38 cellular contexts compared by ENCODE assay signal in genomic region chr10:117778241-117778640, GRCh38.
"Had no signal": no experiment of that assay in that cellular context is flagged by ENCODE, and none has a peak within 500 bp of the region (broad histone marks: within the 10 kb centered on the region; RNA-seq: fewer than 3 reads in every experiment).

No MANE protein-coding gene starts in this region.

- H3K27me3 Mint-ChIP-seq: activated CD4-positive, alpha-beta memory T cell treated with anti-CD3 and anti-CD28 coated beads, Interleukin-2, amount 10 ng/mL, durations not matched to agents 7 days and 5 days; activated CD4-positive, alpha-beta T cell treated with anti-CD3 and anti-CD28 coated beads, Interleukin-2, amount 10 ng/mL, durations not matched to agents 7 days and 5 days; activated CD8-positive, alpha-beta memory T cell treated with anti-CD3 and anti-CD28 coated beads, Interleukin-2, amount 10 ng/mL, durations not matched to agents 7 days and 5 days; activated naive CD4-positive, alpha-beta T cell treated with anti-CD3 and anti-CD28 coated beads, Interleukin-2, amount 10 ng/mL, durations not matched to agents 7 days and 5 days; activated naive CD4-positive, alpha-beta T cell treated with anti-CD3 and anti-CD28 coated beads, Interleukin-2, amount 50 U/mL, for 24 hours; activated naive CD8-positive, alpha-beta T cell; central memory CD8-positive, alpha-beta T cell had no signal

- ATAC-seq: activated CD4-positive, alpha-beta T cell treated with anti-CD3 and anti-CD28 coated beads for 36 hours; activated CD4-positive, CD25-positive, alpha-beta regulatory T cell treated with anti-CD3 and anti-CD28 coated beads, Interleukin-2, amount 50 U/mL, for 24 hours; activated CD8-positive, alpha-beta memory T cell treated with anti-CD3 and anti-CD28 coated beads, Interleukin-2, amount 10 ng/mL, durations not matched to agents 7 days and 5 days; activated CD8-positive, alpha-beta T cell treated with anti-CD3 and anti-CD28 coated beads, Interleukin-2, amount 10 ng/mL, durations not matched to agents 7 days and 5 days; activated naive CD8-positive, alpha-beta T cell treated with anti-CD3 and anti-CD28 coated beads, Interleukin-2, amount 50 U/mL, for 24 hours; WTC11 had no signal

- H3K27me3 ChIP-seq: ascending aorta had no signal

- H3K27ac ChIP-seq: ascending aorta, cardiac muscle cell, WERI-Rb-1 had no signal

- H3K4me3 Mint-ChIP-seq: activated CD4-positive, alpha-beta memory T cell treated with anti-CD3 and anti-CD28 coated beads, Interleukin-2, amount 10 ng/mL, durations not matched to agents 7 days and 5 days; activated CD4-positive, alpha-beta T cell treated with anti-CD3 and anti-CD28 coated beads for 36 hours; activated CD4-positive, alpha-beta T cell treated with anti-CD3 and anti-CD28 coated beads, Interleukin-2, amount 10 ng/mL, durations not matched to agents 7 days and 5 days; activated CD8-positive, alpha-beta memory T cell treated with anti-CD3 and anti-CD28 coated beads, Interleukin-2, amount 10 ng/mL, durations not matched to agents 7 days and 5 days; activated CD8-positive, alpha-beta T cell treated with anti-CD3 and anti-CD28 coated beads, Interleukin-2, amount 10 ng/mL, durations not matched to agents 7 days and 5 days; activated naive CD4-positive, alpha-beta T cell treated with anti-CD3 and anti-CD28 coated beads, Interleukin-2, amount 10 ng/mL, durations not matched to agents 7 days and 5 days; activated naive CD4-positive, alpha-beta T cell treated with anti-CD3 and anti-CD28 coated beads, Interleukin-2, amount 50 U/mL, for 24 hours; activated naive CD8-positive, alpha-beta T cell; activated naive CD8-positive, alpha-beta T cell treated with anti-CD3 and anti-CD28 coated beads, Interleukin-2, amount 10 ng/mL, durations not matched to agents 7 days and 5 days; activated naive CD8-positive, alpha-beta T cell treated with anti-CD3 and anti-CD28 coated beads, Interleukin-2, amount 50 U/mL, for 24 hours; activated T-cell treated with anti-CD3 and anti-CD28 coated beads, Interleukin-2, amount 50 U/mL, for 24 hours; brain; central memory CD8-positive, alpha-beta T cell; T-helper 1 cell treated with Interleukin-12 subunit alpha and Interleukin-12 subunit beta and Interleukin-4 antibody, amounts not matched to agents 30 μg/mL and 1 μg/mL, for 36 hours; T-helper 2 cell treated with Interferon-gamma antibody and Interleukin-4, amounts not matched to agents 5 μg/mL and 100 μg/mL, for 36 hours; WTC11 had no signal

- H3K36me3 Mint-ChIP-seq: activated CD8-positive, alpha-beta memory T cell treated with anti-CD3 and anti-CD28 coated beads, Interleukin-2, amount 10 ng/mL, durations not matched to agents 7 days and 5 days; activated naive CD4-positive, alpha-beta T cell treated with anti-CD3 and anti-CD28 coated beads, Interleukin-2, amount 10 ng/mL, durations not matched to agents 7 days and 5 days; activated naive CD4-positive, alpha-beta T cell treated with anti-CD3 and anti-CD28 coated beads, Interleukin-2, amount 50 U/mL, for 24 hours; activated naive CD8-positive, alpha-beta T cell; activated naive CD8-positive, alpha-beta T cell treated with anti-CD3 and anti-CD28 coated beads, Interleukin-2, amount 10 ng/mL, durations not matched to agents 7 days and 5 days; brain; WTC11 had no signal

- H3K9me3 ChIP-seq: ascending aorta had no signal

- H3K27ac Mint-ChIP-seq: activated CD4-positive, alpha-beta memory T cell treated with anti-CD3 and anti-CD28 coated beads, Interleukin-2, amount 10 ng/mL, durations not matched to agents 7 days and 5 days; activated CD4-positive, alpha-beta T cell treated with anti-CD3 and anti-CD28 coated beads for 36 hours; activated CD4-positive, alpha-beta T cell treated with anti-CD3 and anti-CD28 coated beads, Interleukin-2, amount 10 ng/mL, durations not matched to agents 7 days and 5 days; activated CD8-positive, alpha-beta memory T cell treated with anti-CD3 and anti-CD28 coated beads, Interleukin-2, amount 10 ng/mL, durations not matched to agents 7 days and 5 days; activated CD8-positive, alpha-beta T cell treated with anti-CD3 and anti-CD28 coated beads, Interleukin-2, amount 10 ng/mL, durations not matched to agents 7 days and 5 days; activated naive CD4-positive, alpha-beta T cell treated with anti-CD3 and anti-CD28 coated beads, Interleukin-2, amount 10 ng/mL, durations not matched to agents 7 days and 5 days; activated naive CD4-positive, alpha-beta T cell treated with anti-CD3 and anti-CD28 coated beads, Interleukin-2, amount 50 U/mL, for 24 hours; activated naive CD8-positive, alpha-beta T cell; activated naive CD8-positive, alpha-beta T cell treated with anti-CD3 and anti-CD28 coated beads, Interleukin-2, amount 10 ng/mL, durations not matched to agents 7 days and 5 days; activated naive CD8-positive, alpha-beta T cell treated with anti-CD3 and anti-CD28 coated beads, Interleukin-2, amount 50 U/mL, for 24 hours; activated T-cell treated with anti-CD3 and anti-CD28 coated beads, Interleukin-2, amount 50 U/mL, for 24 hours; activated T-helper 2 cell treated with anti-CD3 and anti-CD28 coated beads, Interferon-gamma antibody, Interleukin-2, Interleukin-4, amounts not matched to agents 10 μg/mL and 5 μg/mL and 100 μg/mL, durations not matched to agents 14 hours and 24 hours and 36 hours; brain; T-helper 1 cell treated with Interleukin-12 subunit alpha and Interleukin-12 subunit beta and Interleukin-4 antibody, amounts not matched to agents 30 μg/mL and 1 μg/mL, for 36 hours; T-helper 2 cell treated with Interferon-gamma antibody and Interleukin-4, amounts not matched to agents 5 μg/mL and 100 μg/mL, for 36 hours; WTC11 had no signal

- H3K4me3 ChIP-seq: ascending aorta, cardiac muscle cell had no signal

- H3K36me3 ChIP-seq: ascending aorta, cardiac muscle cell, WERI-Rb-1 had no signal

- DNase-seq: activated CD4-positive, alpha-beta memory T cell treated with anti-CD3 and anti-CD28 coated beads, Interleukin-2, amount 10 ng/mL, durations not matched to agents 7 days and 5 days; activated CD4-positive, alpha-beta T cell treated with anti-CD3 and anti-CD28 coated beads for 1 hour; activated CD4-positive, alpha-beta T cell treated with anti-CD3 and anti-CD28 coated beads for 36 hours; activated CD4-positive, alpha-beta T cell treated with anti-CD3 and anti-CD28 coated beads for 48 hours; activated CD4-positive, alpha-beta T cell treated with anti-CD3 and anti-CD28 coated beads, Interleukin-2, amount 10 ng/mL, durations not matched to agents 7 days and 5 days; activated CD4-positive, alpha-beta T cell treated with anti-CD3 and anti-CD28 coated beads, Interleukin-2, amount 50 U/mL, for 48 hours; activated CD4-positive, CD25-positive, alpha-beta regulatory T cell; activated CD8-positive, alpha-beta memory T cell treated with anti-CD3 and anti-CD28 coated beads for 24 hours; activated CD8-positive, alpha-beta memory T cell treated with anti-CD3 and anti-CD28 coated beads, Interleukin-2, amount 10 ng/mL, durations not matched to agents 7 days and 5 days; activated CD8-positive, alpha-beta memory T cell treated with anti-CD3 and anti-CD28 coated beads, Interleukin-2, amount 50 U/mL, for 48 hours; activated CD8-positive, alpha-beta T cell treated with anti-CD3 and anti-CD28 coated beads, Interleukin-2, amount 10 ng/mL, durations not matched to agents 7 days and 5 days; activated effector memory CD4-positive, alpha-beta T cell treated with Interleukin-2 at 50 U/mL for 16 hours; activated gamma-delta T cell; activated naive CD4-positive, alpha-beta T cell treated with anti-CD3 and anti-CD28 coated beads, Interleukin-2, amount 10 ng/mL, durations not matched to agents 7 days and 5 days; activated naive CD4-positive, alpha-beta T cell treated with Interleukin-2 at 50 U/mL for 16 hours; activated naive CD8-positive, alpha-beta T cell treated with anti-CD3 and anti-CD28 coated beads, Interleukin-2, amount 10 ng/mL, durations not matched to agents 7 days and 5 days; activated naive CD8-positive, alpha-beta T cell treated with anti-CD3 and anti-CD28 coated beads, Interleukin-2, amount 50 U/mL, for 24 hours; activated T-cell treated with anti-CD3 and anti-CD28 coated beads, Interleukin-2, amount 50 U/mL, for 24 hours; activated T-cell treated with anti-CD3 and anti-CD28 coated beads, Interleukin-2, amount 50 U/mL, for 48 hours; amygdala; anterior cingulate cortex; caudate nucleus; cerebellar nuclear complex; T-helper 1 cell; T-helper 2 cell; T-helper 9 cell; WERI-Rb-1 had no signal

- H3K4me1 Mint-ChIP-seq: activated CD4-positive, alpha-beta memory T cell treated with anti-CD3 and anti-CD28 coated beads, Interleukin-2, amount 10 ng/mL, durations not matched to agents 7 days and 5 days; activated CD4-positive, alpha-beta T cell treated with anti-CD3 and anti-CD28 coated beads for 36 hours; activated CD4-positive, alpha-beta T cell treated with anti-CD3 and anti-CD28 coated beads, Interleukin-2, amount 10 ng/mL, durations not matched to agents 7 days and 5 days; activated CD8-positive, alpha-beta memory T cell treated with anti-CD3 and anti-CD28 coated beads, Interleukin-2, amount 10 ng/mL, durations not matched to agents 7 days and 5 days; activated naive CD4-positive, alpha-beta T cell treated with anti-CD3 and anti-CD28 coated beads, Interleukin-2, amount 10 ng/mL, durations not matched to agents 7 days and 5 days; activated naive CD4-positive, alpha-beta T cell treated with anti-CD3 and anti-CD28 coated beads, Interleukin-2, amount 50 U/mL, for 24 hours; activated naive CD8-positive, alpha-beta T cell treated with anti-CD3 and anti-CD28 coated beads, Interleukin-2, amount 10 ng/mL, durations not matched to agents 7 days and 5 days; activated naive CD8-positive, alpha-beta T cell treated with anti-CD3 and anti-CD28 coated beads, Interleukin-2, amount 50 U/mL, for 24 hours; central memory CD8-positive, alpha-beta T cell; WTC11 had no signal

- H3K4me1 ChIP-seq: ascending aorta had no signal

- H3K9me3 Mint-ChIP-seq: activated CD4-positive, alpha-beta memory T cell treated with anti-CD3 and anti-CD28 coated beads, Interleukin-2, amount 10 ng/mL, durations not matched to agents 7 days and 5 days; activated CD4-positive, alpha-beta T cell treated with anti-CD3 and anti-CD28 coated beads, Interleukin-2, amount 10 ng/mL, durations not matched to agents 7 days and 5 days; activated naive CD4-positive, alpha-beta T cell treated with anti-CD3 and anti-CD28 coated beads, Interleukin-2, amount 10 ng/mL, durations not matched to agents 7 days and 5 days; activated naive CD8-positive, alpha-beta T cell treated with anti-CD3 and anti-CD28 coated beads, Interleukin-2, amount 10 ng/mL, durations not matched to agents 7 days and 5 days; activated T-cell treated with anti-CD3 and anti-CD28 coated beads, Interleukin-2, amount 50 U/mL, for 24 hours; activated T-helper 2 cell treated with anti-CD3 and anti-CD28 coated beads, Interferon-gamma antibody, Interleukin-2, Interleukin-4, amounts not matched to agents 10 μg/mL and 5 μg/mL and 100 μg/mL, durations not matched to agents 14 hours and 24 hours and 36 hours; central memory CD8-positive, alpha-beta T cell; T-helper 1 cell treated with Interleukin-12 subunit alpha and Interleukin-12 subunit beta and Interleukin-4 antibody, amounts not matched to agents 30 μg/mL and 1 μg/mL, for 36 hours; T-helper 2 cell treated with Interferon-gamma antibody and Interleukin-4, amounts not matched to agents 5 μg/mL and 100 μg/mL, for 36 hours had no signal
